Comparison of ENCODE assay signal across 25 cellular contexts in genomic region chr5:57529864-57530263, GRCh38. TPM values are rescaled to one million over a fixed set of nuclear protein-coding genes. Genes with fewer than 3 reads are reported as not detected.
DNase-seq lines count a peak whose midpoint lies in the region; ATAC-seq, FAIRE-seq and TF ChIP-seq lines count a peak whose summit lies in the region.
"Had no signal": no experiment of that assay in that cellular context is flagged by ENCODE, and none has a peak within 500 bp of the region (broad histone marks: within the 10 kb centered on the region; RNA-seq: fewer than 3 reads in every experiment).

No MANE protein-coding gene starts in this region.

- H4K20me1 ChIP-seq in MM.1S (ENCODE audit: insufficient read depth, low read length) = no peaks in the 10 kb centered on the region

- H3K4me1 ChIP-seq in MM.1S (ENCODE audit: low read length) = peaks cover 38% of the 10 kb centered on the region
- H3K4me1 ChIP-seq: A549, upper lobe of left lung had no signal

- H3K36me3 ChIP-seq in MM.1S (replicated peaks; ENCODE audit: insufficient read depth, low read length) = no peaks in the 10 kb centered on the region
- H3K36me3 ChIP-seq: heart right ventricle, upper lobe of left lung had no signal

- no peaks in the 10 kb centered on the region for H3K79me2 ChIP-seq in MM.1S (ENCODE audit: low read length)

- no peak for TF ChIP-seq POLR2A in GM12891 (IDR thresholded peaks at IDR 0.05; ENCODE audit: low read depth, low read length)

- no peak overlapping the region for H2AFZ ChIP-seq in MM.1S (ENCODE audit: low read length)
- H2AFZ ChIP-seq: GM23248 had no signal

- no peak for FAIRE-seq in GM12891 (lab: Jason Lieb, UNC)
- FAIRE-seq: A549 had no signal

- no peak overlapping the region for H3K9ac ChIP-seq in MM.1S (ENCODE audit: low read length)
- H3K9ac ChIP-seq: GM23248, KMS-11 had no signal

- H3K27ac ChIP-seq in MM.1S (ENCODE audit: low read length) = peak overlapping the region; percentile 33; the same call in 1 of the 2 replicates
- H3K27ac ChIP-seq: A549, GM23248, heart right ventricle, KMS-11, upper lobe of left lung had no signal

- H3K9me3 ChIP-seq in MM.1S (replicated peaks; ENCODE audit: insufficient read depth, low read length) = no peaks in the 10 kb centered on the region; the same call in 1 of the 2 replicates
- H3K9me3 ChIP-seq: A549, heart right ventricle, upper lobe of left lung had no signal

- DNase-seq in GM12891 (ENCODE audit: insufficient read length, low spot score) (no peak), MM.1S (peak; percentile 40), putamen (ENCODE audit: low spot score) (no peak), GM13976 (ENCODE audit: low spot score) (no peak), HuH-7.5 (ENCODE audit: low spot score) (no peak)
- DNase-seq: activated B cell treated with CpG ODN at 0.5 μM for 24 hours; effector CD4-positive, alpha-beta T cell; GM23248; heart right ventricle; mesendoderm; NCI-H1417; NCI-H2171 treated with DMSO at 0.1 percent for 48 hours; NK-92 treated with Interleukin-12 subunit alpha and Interleukin-12 subunit beta, amount 100 ng/mL, for 24 hours; SHP77; stimulated activated CD4-positive, alpha-beta T cell treated with anti-CD3 and anti-CD28 coated beads, Interleukin-12 subunit alpha, Interleukin-12 subunit beta, amount 100 ng/mL, for 4 hours; stimulated activated naive CD8-positive, alpha-beta T cell treated with anti-CD3 and anti-CD28 coated beads, Interleukin-15, Interleukin-2, amounts not matched to agents 100 U/mL and 50 U/mL, for 24 hours; upper lobe of left lung had no signal

- peaks cover 8% of the 10 kb centered on the region; the same call in 1 of the 2 replicates for H3F3A ChIP-seq in MM.1S (ENCODE audit: insufficient read depth, low read length)

- H3K9me2 ChIP-seq in MM.1S (replicated peaks; ENCODE audit: insufficient read depth, low read length) = no peaks in the 10 kb centered on the region

- peak overlapping the region; percentile 14; the same call in 1 of the 2 replicates for H3K4me2 ChIP-seq in MM.1S (ENCODE audit: low read depth, low read length)
- H3K4me2 ChIP-seq: A549, KMS-11 had no signal

- ATAC-seq in GM21381 (IDR thresholded peaks at IDR 0.05; ENCODE audit: unreplicated experiment) (peak; percentile 65), HG02884 (IDR thresholded peaks at IDR 0.05; ENCODE audit: unreplicated experiment) (peak; percentile 58), GM19023 (IDR thresholded peaks at IDR 0.05; ENCODE audit: unreplicated experiment) (no peak)
- ATAC-seq: A549; activated T-helper 17 cell treated with anti-CD3 and anti-CD28 coated beads, Interleukin-2, amount 50 U/mL, for 72 hours; stimulated activated naive CD8-positive, alpha-beta T cell treated with anti-CD3 and anti-CD28 coated beads, Interleukin-15, Interleukin-2, amounts not matched to agents 100 U/mL and 50 U/mL, for 24 hours had no signal

- in situ Hi-C loops in GM13976 (cut with MboI; ENCODE audit: low sequenced_read_pairs, unreplicated experiment) = no loop called here

- no peak overlapping the region for H3K4me3 ChIP-seq in MM.1S (ENCODE audit: low read length)
- H3K4me3 ChIP-seq: A549, GM23248, heart right ventricle, upper lobe of left lung had no signal

- no peak for TF ChIP-seq CTCF in MM.1S (IDR thresholded peaks at IDR 0.05; ENCODE audit: low read length)
- TF ChIP-seq CTCF in GM13976 (IDR thresholded peaks at IDR 0.05; ENCODE audit: borderline replicate concordance, control extremely low read depth, extremely low read depth, insufficient read depth, missing control alignments) = no peak

- no peaks in the 10 kb centered on the region for H3K27me3 ChIP-seq in MM.1S (replicated peaks; ENCODE audit: insufficient read depth, low read length)
- H3K27me3 ChIP-seq: heart right ventricle, upper lobe of left lung had no signal

TF ChIP-seq in GM12891, 5 proteins besides CTCF, POLR2A, EP300 and RAD21:
- TF ChIP-seq SPI1 (IDR thresholded peaks at IDR 0.05; ENCODE audit: low read depth, low read length) (peak; percentile 70), POLR2AphosphoS5 (IDR thresholded peaks at IDR 0.05; ENCODE audit: low read depth, low read length) (no peak)

RNA-seq across cellular contexts. Expression of gene ACTBL2, which starts 47.3 kb away (rescaled TPM):
- 0.04 TPM for polyA plus RNA-seq in GM12891 (2012; ENCODE audit: low read depth, missing spikeins)
- polyA plus RNA-seq: CD14-positive monocyte, heart right ventricle, neural cell had no signal
